Comparison of ENCODE assay signal across 19 cellular contexts in genomic region chr2:218328294-218328693, GRCh38. TPM values are rescaled to one million over a fixed set of nuclear protein-coding genes. Genes with fewer than 3 reads are reported as not detected.
"Had no signal": no experiment of that assay in that cellular context is flagged by ENCODE, and none has a peak within 500 bp of the region (broad histone marks: within the 10 kb centered on the region; RNA-seq: fewer than 3 reads in every experiment).

No MANE protein-coding gene starts in this region.

- H3K36me3 Mint-ChIP-seq: activated naive CD8-positive, alpha-beta T cell had no signal

- H3K36me3 ChIP-seq: colonic mucosa, esophagus squamous epithelium, pancreas, sigmoid colon, stomach, thoracic aorta had no signal

- H3K27ac ChIP-seq: colonic mucosa, esophagus squamous epithelium, pancreas, sigmoid colon had no signal

- DNase-seq: activated CD4-positive, alpha-beta T cell treated with anti-CD3 and anti-CD28 coated beads for 1 hour; activated CD4-positive, alpha-beta T cell treated with anti-CD3 and anti-CD28 coated beads, Interleukin-2, amount 50 U/mL, for 4 hours; activated T-cell treated with anti-CD3 and anti-CD28 coated beads, Interleukin-2, amount 50 U/mL, for 1 hour; amniotic stem cell; central memory CD4-positive, alpha-beta T cell; colonic mucosa; esophagus squamous epithelium; hypothalamus; left ventricle myocardium superior; mesendoderm; pancreas; sigmoid colon; stimulated activated CD4-positive, alpha-beta T cell treated with anti-CD3 and anti-CD28 coated beads, Interleukin-1b, Interleukin-23, amount 100 ng/mL, for 48 hours; stomach had no signal

- H3K4me1 ChIP-seq: colonic mucosa had no signal

- H3K4me3 Mint-ChIP-seq: activated naive CD8-positive, alpha-beta T cell had no signal

- H3K27ac Mint-ChIP-seq: activated naive CD8-positive, alpha-beta T cell had no signal

- H3K27me3 Mint-ChIP-seq: activated naive CD8-positive, alpha-beta T cell had no signal

- H3K4me3 ChIP-seq: colonic mucosa, esophagus squamous epithelium, pancreas, sigmoid colon, stomach, thoracic aorta had no signal

- ATAC-seq: left ventricle myocardium superior, pancreas had no signal

- H3K27me3 ChIP-seq: colonic mucosa, esophagus squamous epithelium, pancreas, sigmoid colon, stomach had no signal

- H3K9me3 ChIP-seq: colonic mucosa, esophagus squamous epithelium, pancreas, sigmoid colon, stomach, thoracic aorta had no signal

RNA-seq across cellular contexts. Expression of gene CATIP, which starts 28.4 kb away (rescaled TPM):
- total RNA-seq: colonic mucosa; esophagus squamous epithelium; kidney epithelial cell; left ventricle myocardium superior; sigmoid colon; stomach; T-helper 1 cell treated with Interleukin-12 subunit alpha and Interleukin-12 subunit beta and Interleukin-4 antibody, amounts not matched to agents 30 ng/mL and 1 ng/mL, for 36 hours; thoracic aorta had no signal
- polyA plus RNA-seq: neural cell had no signal

RNA-seq across cellular contexts. Expression of gene TMBIM1, which starts 36.0 kb away (rescaled TPM):
- polyA plus RNA-seq: neural cell had no signal

RNA-seq across cellular contexts. Expression of gene SLC11A1, which starts 53.8 kb away (rescaled TPM):
- polyA plus RNA-seq: neural cell had no signal
